In the genomic region with DNA sequence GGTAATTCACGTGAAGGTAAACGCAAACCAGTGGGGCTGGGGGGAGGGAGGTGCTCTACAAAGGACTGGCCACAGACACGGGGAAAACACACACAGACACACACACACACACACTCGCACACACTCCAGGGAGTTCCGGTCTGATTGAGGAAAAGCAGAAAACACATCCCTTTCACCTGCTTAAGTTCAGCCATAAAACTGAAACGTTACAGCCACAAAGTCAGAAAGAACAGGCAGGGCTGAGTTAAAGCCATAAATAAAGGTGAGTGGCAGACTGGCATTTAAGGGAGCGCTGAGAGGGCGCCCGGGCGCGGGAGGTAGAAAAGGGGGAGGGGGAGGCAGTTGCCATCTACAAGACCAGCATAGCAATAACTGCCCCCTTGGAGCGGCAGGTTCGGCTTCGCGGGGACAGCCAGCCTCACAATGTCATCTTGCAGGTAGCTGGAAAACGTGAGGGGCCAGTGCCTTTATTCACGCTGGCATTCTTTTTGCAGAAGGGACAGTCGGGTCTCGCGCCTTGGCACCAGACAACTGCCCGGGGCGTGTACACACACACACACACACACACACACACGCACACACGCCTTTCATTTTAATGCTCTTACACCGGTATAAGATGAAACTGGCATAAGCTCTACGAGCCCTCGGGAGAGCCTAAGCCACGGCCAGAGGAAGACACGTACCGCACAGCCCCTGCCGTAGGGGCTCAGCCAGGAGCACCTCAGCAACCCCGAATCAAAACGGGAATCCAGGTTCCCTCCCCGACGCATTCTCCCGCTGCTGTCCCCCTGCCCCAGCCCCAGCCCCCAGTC, we compare ENCODE assay signal across 8 cellular contexts. TPM values are rescaled to one million over a fixed set of nuclear protein-coding genes. Genes with fewer than 3 reads are reported as not detected.
DNase-seq lines count a peak whose midpoint lies in the region; ATAC-seq and TF ChIP-seq lines count a peak whose summit lies in the region.

No MANE protein-coding gene starts in this region.

- peak overlapping the region; percentile 83 for H3K27ac Mint-ChIP-seq in activated naive CD8-positive, alpha-beta T cell

- H3K9me3 Mint-ChIP-seq in activated naive CD8-positive, alpha-beta T cell (ENCODE audit: low read depth) = no peaks in the 10 kb centered on the region

- peaks cover 56% of the 10 kb centered on the region for H3K4me1 Mint-ChIP-seq in activated naive CD8-positive, alpha-beta T cell (ENCODE audit: low read depth)

- H3K4me3 ChIP-seq in AG04449 (ENCODE audit: low read depth, low read length) (peak overlapping the region; percentile 76), heart right ventricle (peak overlapping the region; percentile 40 to 89 (median 72))

- POLR2A ChIA-PET in AG04449 (lab: Yijun Ruan, JAX) = interaction anchor here (0.6 to 0.7 kb wide), 2 partner anchors 20 to 112 kb away, joined by 3 to 5 read pairs; no protein-coding TSS in a partner anchor
- POLR2A ChIA-PET in RWPE1 (lab: Yijun Ruan, JAX; ENCODE audit: low non-redundant PET) = interaction anchor here (0.6 kb wide), 1 partner anchor 551 kb away, joined by 3 read pairs; no protein-coding TSS in a partner anchor

- 1% methylated on average over 36 of the region's 36 CpGs for WGBS in heart right ventricle, 2 donors

- intact Hi-C loops in heart right ventricle (cut with DNase I) = loop anchor here in 7 of 10 donors (5.0 to 10.0 kb wide), 7 partner anchors 57 to 282 kb away; no protein-coding TSS in a partner anchor

- H3K27ac ChIP-seq in RWPE1 (no peak overlapping the region), heart right ventricle (peak overlapping the region; percentile 54 to 87 (median 82))

- peaks cover 0 to 30% (median 9%) of the 10 kb centered on the region in 7 donors for H3K27me3 ChIP-seq in heart right ventricle

- no peak for TF ChIP-seq CTCF in AG04449 (IDR thresholded peaks at IDR 0.05; ENCODE audit: insufficient read depth, low read length, missing control alignments)
- TF ChIP-seq CTCF in RWPE1 (conservative IDR thresholded peaks at IDR 0.05; ENCODE audit: low read depth) = no peak
- TF ChIP-seq CTCF in heart right ventricle (IDR thresholded peaks at IDR 0.05) = no peak

- H3K9me3 ChIP-seq in heart right ventricle = no peaks in the 10 kb centered on the region

- H3K4me1 ChIP-seq in heart right ventricle = peaks cover 0 to 52% (median 25%) of the 10 kb centered on the region in 9 donors

- DNase-seq in AG04449 (ENCODE audit: low read depth, low spot score) = no peak
- DNase-seq in HCEC 1CT = peak; percentile 29
- peak; percentile 24 for DNase-seq in RWPE1 (ENCODE audit: low spot score)
- peak; percentile 26 to 40 for DNase-seq in heart right ventricle
- peak; percentile 47 for DNase-seq in pons (ENCODE audit: low spot score)
- no peak for DNase-seq in iPS-NIHi7 (ENCODE audit: extremely low spot score)
- no peak for DNase-seq in HPDE6-E6E7 (ENCODE audit: extremely low spot score)

- peak overlapping the region; percentile 92 for H3K4me3 Mint-ChIP-seq in activated naive CD8-positive, alpha-beta T cell

- ATAC-seq in heart right ventricle = peak; percentile 7 to 61 (median 36)

- no peaks in the 10 kb centered on the region for H3K36me3 Mint-ChIP-seq in activated naive CD8-positive, alpha-beta T cell

- no peaks in the 10 kb centered on the region for H3K36me3 ChIP-seq in heart right ventricle

- no peaks in the 10 kb centered on the region for H3K27me3 Mint-ChIP-seq in activated naive CD8-positive, alpha-beta T cell

- CTCF ChIA-PET in AG04449 (lab: Yijun Ruan, JAX) (interaction anchor here (2.0 to 2.1 kb wide), 2 partner anchors 8 to 498 kb away, joined by 5 to 6 read pairs; no protein-coding TSS in a partner anchor), RWPE1 (lab: Yijun Ruan, JAX) (interaction anchor here (0.8 to 1.6 kb wide), 2 partner anchors 82 to 271 kb away, joined by 3 to 5 read pairs; no protein-coding TSS in a partner anchor)

RNA-seq across cellular contexts. Expression of gene TNIK, which starts 0.9 kb away (rescaled TPM):
- 10 to 100 TPM; 20.5 to 51.9 (median 38.8) TPM for total RNA-seq in heart right ventricle
- polyA plus RNA-seq in heart right ventricle = 10 to 100 TPM in 1 of 2 donors, 1 to 10 TPM in 1; 9.3 to 10.0 TPM

Comparison
In these comparisons a context has a peak if more than half of its experiments do, and no peak if none do; other contexts are left out.
1. DNase-seq: peak in HCEC 1CT (single experiment), RWPE1 (single experiment), heart right ventricle (2 of 2) and pons (single experiment); none in AG04449 (single experiment), iPS-NIHi7 (single experiment) and HPDE6-E6E7 (single experiment).